ENCODE assay signal across 26 cellular contexts in the genomic region with DNA sequence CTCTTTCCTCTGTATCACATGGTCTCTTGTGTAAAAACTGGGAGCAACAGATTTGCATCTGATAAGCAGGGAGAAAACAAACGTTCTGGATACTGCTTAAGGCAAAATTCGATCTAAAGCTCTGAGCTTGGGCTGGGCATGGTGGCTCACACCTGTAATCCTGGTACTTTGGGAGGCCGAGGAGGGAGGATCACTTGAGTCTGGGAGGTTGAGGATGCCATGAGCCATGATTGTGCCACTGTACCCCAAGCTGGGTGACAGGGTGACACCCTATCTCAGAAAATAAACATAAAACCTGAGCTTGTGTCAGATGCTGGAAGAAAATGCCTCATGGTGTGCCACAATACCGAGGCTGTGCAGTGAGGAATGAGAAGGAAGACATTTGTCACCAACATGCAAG.
A peak's percentile ranks its signal among the peaks of the same experiment; 100 is the strongest.
DNase-seq lines count a peak whose midpoint lies in the region; ATAC-seq, FAIRE-seq and TF ChIP-seq lines count a peak whose summit lies in the region.
"Had no signal": no experiment of that assay in that cellular context is flagged by ENCODE, and none has a peak within 500 bp of the region (broad histone marks: within the 10 kb centered on the region; RNA-seq: fewer than 3 reads in every experiment).

No MANE protein-coding gene starts in this region.

- POLR2A ChIA-PET in GM12878 (lab: Charles Lee), result no interaction called here

- H3K79me2 ChIP-seq in GM12878 (ENCODE audit: control insufficient read depth, insufficient read depth, low read length) (no peaks in the 10 kb centered on the region), neural progenitor cell (ENCODE audit: low read depth) (no peaks in the 10 kb centered on the region)

- H3K4me2 ChIP-seq in GM12878 (ENCODE audit: control insufficient read depth, insufficient read depth) (no peak overlapping the region), neural progenitor cell (no peak overlapping the region)
- H3K4me2 ChIP-seq: GM23338 had no signal

- no peak for TF ChIP-seq EP300 in GM12878 (IDR thresholded peaks at IDR 0.05; ENCODE audit: borderline replicate concordance in 1 of 2, control insufficient read depth in 1 of 2, low read depth in 2 of 2, low read length in 2 of 2)

- H3K27ac Mint-ChIP-seq in neural progenitor cell (peak overlapping the region; percentile 31), type B pancreatic cell (peak overlapping the region; percentile 25)
- no peak overlapping the region for H3K27ac Mint-ChIP-seq in activated naive CD8-positive, alpha-beta T cell treated with anti-CD3 and anti-CD28 coated beads, Interleukin-2, amount 50 U/mL, for 24 hours
- H3K27ac Mint-ChIP-seq: CD4-positive, alpha-beta T cell; GM23338; HFFc6 had no signal

- peaks cover 3% of the 10 kb centered on the region for H3K9me3 Mint-ChIP-seq in neural progenitor cell
- H3K9me3 Mint-ChIP-seq in type B pancreatic cell, result no peaks in the 10 kb centered on the region
- H3K9me3 Mint-ChIP-seq in activated naive CD8-positive, alpha-beta T cell treated with anti-CD3 and anti-CD28 coated beads, Interleukin-2, amount 50 U/mL, for 24 hours, result no peaks in the 10 kb centered on the region
- H3K9me3 Mint-ChIP-seq: CD4-positive, alpha-beta T cell; GM23338 had no signal

- TF ChIP-seq RAD21 in GM12878 (IDR thresholded peaks at IDR 0.05; ENCODE audit: insufficient read depth, low read depth, low read length), result no peak

- H3K4me1 ChIP-seq in GM12878 (ENCODE audit: control insufficient read depth, insufficient read depth, low read length) (no peaks in the 10 kb centered on the region), neural progenitor cell (peaks cover 13% of the 10 kb centered on the region)
- H3K4me1 ChIP-seq: HAP-1 had no signal

- peaks cover 16% of the 10 kb centered on the region for H3K4me1 Mint-ChIP-seq in neural progenitor cell
- peaks cover 32% of the 10 kb centered on the region for H3K4me1 Mint-ChIP-seq in type B pancreatic cell (ENCODE audit: unreplicated experiment)
- H3K4me1 Mint-ChIP-seq in activated naive CD8-positive, alpha-beta T cell treated with anti-CD3 and anti-CD28 coated beads, Interleukin-2, amount 50 U/mL, for 24 hours, result no peaks in the 10 kb centered on the region

- DNase-seq in cardiac septum (ENCODE audit: low spot score) (peak; percentile 35), left ventricle myocardium superior (no peak), GM12878 (ENCODE audit: low read depth, low spot score) (no peak), neural progenitor cell (ENCODE audit: low spot score) (no peak), type B pancreatic cell (ENCODE audit: extremely low spot score, unreplicated experiment) (no peak), DMS153 (lab: John Stamatoyannopoulos, UW) (no peak)
- DNase-seq in activated naive CD8-positive, alpha-beta T cell treated with anti-CD3 and anti-CD28 coated beads, Interleukin-2, amount 50 U/mL, for 24 hours, result no peak
- DNase-seq: CD4-positive, alpha-beta T cell; HFFc6; Karpas-422; NCI-H1092 treated with DMSO at 0.1 percent for 48 hours; NCI-H1436; NCI-H187; NCI-H2081 treated with DMSO at 0.1 percent for 48 hours; NCI-H2171; NCI-H226; NCI-H510A; NCI-H69; RPMI8226; SHP77 treated with DMSO at 0.1 percent for 48 hours had no signal

- H3K27ac ChIP-seq in GM12878 (ENCODE audit: control insufficient read depth, insufficient read depth) (no peak overlapping the region), neural progenitor cell (no peak overlapping the region)
- H3K27ac ChIP-seq: BLaER1 treated with 17β-estradiol and CSF1 and Interleukin-3, amounts not matched to agents 10 nM and 100 nM; HL-60; SK-N-MC had no signal

- WGBS in GM12878 (ENCODE audit: insufficient coverage, insufficient replicate concordance, low lambda C conversion rate, missing lambda C conversion rate), result 10% methylated on average over 4 of the region's 4 CpGs

- no peaks in the 10 kb centered on the region for H3K36me3 ChIP-seq in GM12878 (ENCODE audit: control insufficient read depth in 2 of 2, insufficient read depth in 2 of 2, low read length in 1 of 2)
- no peaks in the 10 kb centered on the region for H3K36me3 ChIP-seq in neural progenitor cell
- H3K36me3 ChIP-seq: BLaER1 treated with 17β-estradiol and CSF1 and Interleukin-3, amounts not matched to agents 10 nM and 100 nM; HAP-1 had no signal

- H3K27me3 ChIP-seq in GM12878 (replicated peaks in 1 of 2; ENCODE audit: control insufficient read depth in 2 of 2, insufficient read depth in 2 of 2, low read length in 1 of 2) (no peaks in the 10 kb centered on the region), neural progenitor cell (no peaks in the 10 kb centered on the region)
- H3K27me3 ChIP-seq: BLaER1 treated with 17β-estradiol and CSF1 and Interleukin-3, amounts not matched to agents 10 nM and 100 nM had no signal

- ATAC-seq in left ventricle myocardium superior, result no peak
- no peak for ATAC-seq in GM12878
- no peak for ATAC-seq in activated naive CD8-positive, alpha-beta T cell treated with anti-CD3 and anti-CD28 coated beads, Interleukin-2, amount 50 U/mL, for 24 hours
- ATAC-seq: GM23338 had no signal

- H2AFZ ChIP-seq in GM12878 (ENCODE audit: control insufficient read depth, low read depth, low read length), result no peak overlapping the region
- H2AFZ ChIP-seq in neural progenitor cell (replicated peaks), result no peak overlapping the region
- H2AFZ ChIP-seq: GM23338 had no signal

- H3K27me3 Mint-ChIP-seq in neural progenitor cell (ENCODE audit: insufficient read depth, low read depth), result peaks cover 2% of the 10 kb centered on the region
- peaks cover 6% of the 10 kb centered on the region for H3K27me3 Mint-ChIP-seq in type B pancreatic cell
- no peaks in the 10 kb centered on the region for H3K27me3 Mint-ChIP-seq in activated naive CD8-positive, alpha-beta T cell treated with anti-CD3 and anti-CD28 coated beads, Interleukin-2, amount 50 U/mL, for 24 hours
- H3K27me3 Mint-ChIP-seq: CD4-positive, alpha-beta T cell had no signal

- H3K36me3 Mint-ChIP-seq in neural progenitor cell (no peaks in the 10 kb centered on the region), type B pancreatic cell (no peaks in the 10 kb centered on the region)
- H3K36me3 Mint-ChIP-seq in activated naive CD8-positive, alpha-beta T cell treated with anti-CD3 and anti-CD28 coated beads, Interleukin-2, amount 50 U/mL, for 24 hours (ENCODE audit: low read depth), result no peaks in the 10 kb centered on the region

- no peak for TF ChIP-seq POLR2A in GM12878 (IDR thresholded peaks at IDR 0.05; ENCODE audit: low read depth, low read length)

- no peak for FAIRE-seq in GM12878 (lab: Jason Lieb, UNC)
- FAIRE-seq: G401.6 had no signal

- RAD21 ChIA-PET in GM12878 (lab: Charles Lee; ENCODE audit: unreplicated experiment), result no interaction called here

- CTCF ChIA-PET in GM12878 (lab: Yijun Ruan, JAX), result no interaction called here

- no TSS peak for BruUV-seq in GM12878 (replicated peaks; lab: Mats Ljungman, UMichigan)

- H4K20me1 ChIP-seq in GM12878 (ENCODE audit: control insufficient read depth, insufficient read depth) (no peaks in the 10 kb centered on the region), neural progenitor cell (ENCODE audit: low read depth) (no peaks in the 10 kb centered on the region)
- H4K20me1 ChIP-seq: BLaER1 treated with 17β-estradiol and CSF1 and Interleukin-3, amounts not matched to agents 10 nM and 100 nM had no signal

- intact Hi-C loops in cardiac septum (cut with DNase I), result no loop called here
- intact Hi-C loops in left ventricle myocardium superior (cut with micrococcal nuclease), result no loop called here
- intact Hi-C loops in GM12878 (cut with micrococcal nuclease; ENCODE audit: unreplicated experiment), result no loop called here

- H3K9me3 ChIP-seq in GM12878 (replicated peaks; ENCODE audit: control insufficient read depth, insufficient read depth, low read length) (no peaks in the 10 kb centered on the region), neural progenitor cell (ENCODE audit: low read depth) (no peaks in the 10 kb centered on the region)
- H3K9me3 ChIP-seq: HAP-1 had no signal

- SMC1A ChIA-PET in GM12878 (lab: Charles Lee; ENCODE audit: uncharacterized antibody, unreplicated experiment), result no interaction called here

- no peaks in the 10 kb centered on the region for H3F3A ChIP-seq in neural progenitor cell (ENCODE audit: low read depth)

- no peak for TF ChIP-seq CTCF in GM12878 (IDR thresholded peaks at IDR 0.05 in 2 of 3, conservative IDR thresholded peaks at IDR 0.05 in 1 of 3; ENCODE audit: control insufficient read depth in 2 of 3, extremely low read depth in 1 of 3, insufficient read depth in 1 of 3, low read depth in 3 of 3, low read length in 3 of 3)
- TF ChIP-seq CTCF in neural progenitor cell (IDR thresholded peaks at IDR 0.05), result no peak
- no peak for TF ChIP-seq CTCF in type B pancreatic cell (conservative IDR thresholded peaks at IDR 0.05)

- H3K4me3 ChIP-seq in GM12878 (no peak overlapping the region), neural progenitor cell (no peak overlapping the region)
- H3K4me3 ChIP-seq: BLaER1 treated with 17β-estradiol and CSF1 and Interleukin-3, amounts not matched to agents 10 nM and 100 nM; GM23338; HAP-1; SK-N-MC had no signal

- H3K9ac ChIP-seq in GM12878 (ENCODE audit: control insufficient read depth, insufficient read depth, low read length) (no peak overlapping the region), neural progenitor cell (no peak overlapping the region)
- H3K9ac ChIP-seq: BLaER1 treated with 17β-estradiol and CSF1 and Interleukin-3, amounts not matched to agents 10 nM and 100 nM had no signal

- in situ Hi-C loops in GM12878 (cut with MboI), result no loop called here

- H3K4me3 Mint-ChIP-seq in neural progenitor cell (no peak overlapping the region), type B pancreatic cell (no peak overlapping the region)
- H3K4me3 Mint-ChIP-seq in activated naive CD8-positive, alpha-beta T cell treated with anti-CD3 and anti-CD28 coated beads, Interleukin-2, amount 50 U/mL, for 24 hours, result no peak overlapping the region
- H3K4me3 Mint-ChIP-seq: CD4-positive, alpha-beta T cell; GM23338; HFFc6 had no signal

TF ChIP-seq in GM12878, 131 proteins besides CTCF, POLR2A, EP300 and RAD21:
- TF ChIP-seq, protein P1, sequence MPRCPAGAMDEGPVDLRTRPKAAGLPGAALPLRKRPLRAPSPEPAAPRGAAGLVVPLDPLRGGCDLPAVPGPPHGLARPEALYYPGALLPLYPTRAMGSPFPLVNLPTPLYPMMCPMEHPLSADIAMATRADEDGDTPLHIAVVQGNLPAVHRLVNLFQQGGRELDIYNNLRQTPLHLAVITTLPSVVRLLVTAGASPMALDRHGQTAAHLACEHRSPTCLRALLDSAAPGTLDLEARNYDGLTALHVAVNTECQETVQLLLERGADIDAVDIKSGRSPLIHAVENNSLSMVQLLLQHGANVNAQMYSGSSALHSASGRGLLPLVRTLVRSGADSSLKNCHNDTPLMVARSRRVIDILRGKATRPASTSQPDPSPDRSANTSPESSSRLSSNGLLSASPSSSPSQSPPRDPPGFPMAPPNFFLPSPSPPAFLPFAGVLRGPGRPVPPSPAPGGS (IDR thresholded peaks at IDR 0.05; ENCODE audit: borderline replicate concordance, insufficient read depth, low read depth, low read length, poor library complexity, severe bottlenecking), result peak; percentile 24
- no peak for TF ChIP-seq SRF (IDR thresholded peaks at IDR 0.05; ENCODE audit: low read depth in 2 of 2, low read length in 2 of 2)
TF ChIP-seq in GM12878: peak in this region for 1.
